ENCODE assay signal across 11 cellular contexts in genomic region chr12:106585862-106586534, GRCh38. TPM values are rescaled to one million over a fixed set of nuclear protein-coding genes. Genes with fewer than 3 reads are reported as not detected.
DNase-seq lines count a peak whose midpoint lies in the region; ATAC-seq and TF ChIP-seq lines count a peak whose summit lies in the region.
"Had no signal": no experiment of that assay in that cellular context is flagged by ENCODE, and none has a peak within 500 bp of the region (broad histone marks: within the 10 kb centered on the region; RNA-seq: fewer than 3 reads in every experiment).

No MANE protein-coding gene starts in this region.

- no peak overlapping the region for H3K27ac Mint-ChIP-seq in glutamatergic neuron (ENCODE audit: unreplicated experiment)
- no peak overlapping the region for H3K27ac Mint-ChIP-seq in activated CD4-positive, alpha-beta memory T cell treated with anti-CD3 and anti-CD28 coated beads, Interleukin-2, amount 10 ng/mL, durations not matched to agents 7 days and 5 days
- H3K27ac Mint-ChIP-seq: activated naive CD4-positive, alpha-beta T cell treated with anti-CD3 and anti-CD28 coated beads for 36 hours had no signal

- TF ChIP-seq CTCF in glutamatergic neuron (IDR thresholded peaks at IDR 0.05; ENCODE audit: partially characterized antibody, unreplicated experiment) (no peak), smooth muscle cell (IDR thresholded peaks at IDR 0.05; ENCODE audit: borderline replicate concordance, insufficient read depth, poor library complexity, severe bottlenecking) (no peak)

- POLR2A ChIA-PET in activated CD4-positive, alpha-beta memory T cell treated with anti-CD3 and anti-CD28 coated beads, Interleukin-2, amount 10 ng/mL, durations not matched to agents 7 days and 5 days (lab: Charles Lee), result no interaction called here

- no peaks in the 10 kb centered on the region for H3K36me3 ChIP-seq in smooth muscle cell (ENCODE audit: low read depth)

- no peaks in the 10 kb centered on the region for H4K20me1 ChIP-seq in smooth muscle cell (ENCODE audit: low read depth)

- H3K4me3 ChIP-seq in smooth muscle cell, result peak overlapping the region; percentile 21

- peaks cover 100% of the 10 kb centered on the region for H3K27me3 ChIP-seq in smooth muscle cell (ENCODE audit: low read depth)

- no peak overlapping the region for H3K27ac ChIP-seq in smooth muscle cell (ENCODE audit: low read depth)
- H3K27ac ChIP-seq: C4-2B had no signal

- H3K9ac ChIP-seq in smooth muscle cell (ENCODE audit: low read depth), result no peak overlapping the region

- no peak for ATAC-seq in HG03442 (IDR thresholded peaks at IDR 0.05; ENCODE audit: unreplicated experiment)
- ATAC-seq: PC-3 had no signal

- H3K27me3 Mint-ChIP-seq in glutamatergic neuron (ENCODE audit: unreplicated experiment), result peaks cover 40% of the 10 kb centered on the region
- peaks cover 82% of the 10 kb centered on the region for H3K27me3 Mint-ChIP-seq in activated CD4-positive, alpha-beta memory T cell treated with anti-CD3 and anti-CD28 coated beads, Interleukin-2, amount 10 ng/mL, durations not matched to agents 7 days and 5 days

- no peaks in the 10 kb centered on the region for H3K36me3 Mint-ChIP-seq in glutamatergic neuron (ENCODE audit: unreplicated experiment)
- peaks cover 2% of the 10 kb centered on the region for H3K36me3 Mint-ChIP-seq in activated CD4-positive, alpha-beta memory T cell treated with anti-CD3 and anti-CD28 coated beads, Interleukin-2, amount 10 ng/mL, durations not matched to agents 7 days and 5 days (ENCODE audit: low read depth)

- peak overlapping the region; percentile 81 for H3K4me3 Mint-ChIP-seq in glutamatergic neuron (ENCODE audit: unreplicated experiment)
- no peak overlapping the region for H3K4me3 Mint-ChIP-seq in activated CD4-positive, alpha-beta memory T cell treated with anti-CD3 and anti-CD28 coated beads, Interleukin-2, amount 10 ng/mL, durations not matched to agents 7 days and 5 days
- H3K4me3 Mint-ChIP-seq: activated naive CD4-positive, alpha-beta T cell treated with anti-CD3 and anti-CD28 coated beads for 36 hours had no signal

- WGBS in smooth muscle cell (ENCODE audit: low lambda C conversion rate), result 1% methylated on average over 65 of the region's 65 CpGs

- peaks cover 6% of the 10 kb centered on the region for H3K9me3 Mint-ChIP-seq in glutamatergic neuron (ENCODE audit: unreplicated experiment)
- no peaks in the 10 kb centered on the region for H3K9me3 Mint-ChIP-seq in activated CD4-positive, alpha-beta memory T cell treated with anti-CD3 and anti-CD28 coated beads, Interleukin-2, amount 10 ng/mL, durations not matched to agents 7 days and 5 days
- H3K9me3 Mint-ChIP-seq: activated naive CD4-positive, alpha-beta T cell treated with anti-CD3 and anti-CD28 coated beads for 36 hours had no signal

- H3K79me2 ChIP-seq in smooth muscle cell (ENCODE audit: low read depth), result no peaks in the 10 kb centered on the region

- H3K9me3 ChIP-seq in smooth muscle cell (replicated peaks; ENCODE audit: low read depth), result no peaks in the 10 kb centered on the region

- no peak overlapping the region for H2AFZ ChIP-seq in smooth muscle cell (ENCODE audit: low read depth)

- peaks cover 9% of the 10 kb centered on the region for H3K4me1 Mint-ChIP-seq in glutamatergic neuron (ENCODE audit: low read depth, unreplicated experiment)
- H3K4me1 Mint-ChIP-seq in activated CD4-positive, alpha-beta memory T cell treated with anti-CD3 and anti-CD28 coated beads, Interleukin-2, amount 10 ng/mL, durations not matched to agents 7 days and 5 days, result peaks cover 28% of the 10 kb centered on the region

- H3K4me1 ChIP-seq in smooth muscle cell (ENCODE audit: low read depth), result peaks cover 60% of the 10 kb centered on the region

- peak overlapping the region; percentile 78 for H3K4me2 ChIP-seq in smooth muscle cell

- no peaks in the 10 kb centered on the region for H3F3A ChIP-seq in smooth muscle cell (ENCODE audit: low read depth)

- CTCF ChIA-PET in activated CD4-positive, alpha-beta memory T cell treated with anti-CD3 and anti-CD28 coated beads, Interleukin-2, amount 10 ng/mL, durations not matched to agents 7 days and 5 days (lab: Charles Lee), result no interaction called here

- DNase-seq in activated CD8-positive, alpha-beta memory T cell treated with anti-CD3 and anti-CD28 coated beads, Interleukin-2, amount 50 U/mL, for 48 hours, result peak; percentile 58
- no peak for DNase-seq in activated CD8-positive, alpha-beta memory T cell treated with anti-CD3 and anti-CD28 coated beads for 24 hours
- DNase-seq in NCI-H2171 (lab: John Stamatoyannopoulos, UW), result peak; percentile 32
- DNase-seq in glutamatergic neuron, result no peak
- DNase-seq in smooth muscle cell (lab: John Stamatoyannopoulos, UW; ENCODE audit: unreplicated experiment), result no peak
- no peak for DNase-seq in activated CD4-positive, alpha-beta memory T cell treated with anti-CD3 and anti-CD28 coated beads, Interleukin-2, amount 10 ng/mL, durations not matched to agents 7 days and 5 days
- no peak for DNase-seq in pons (ENCODE audit: low spot score)
- DNase-seq: activated naive CD4-positive, alpha-beta T cell treated with anti-CD3 and anti-CD28 coated beads for 36 hours; PC-3 had no signal

RNA-seq across cellular contexts. Expression of gene RFX4, which starts 3.2 kb away (rescaled TPM):
- total RNA-seq in glutamatergic neuron (ENCODE audit: unreplicated experiment), result not detected
- not detected in 2 replicates for total RNA-seq in smooth muscle cell
- not detected in 2 replicates for polyA plus RNA-seq in smooth muscle cell
- total RNA-seq in activated CD4-positive, alpha-beta memory T cell treated with anti-CD3 and anti-CD28 coated beads, Interleukin-2, amount 10 ng/mL, durations not matched to agents 7 days and 5 days, result not detected
- total RNA-seq: activated naive CD4-positive, alpha-beta T cell treated with anti-CD3 and anti-CD28 coated beads for 36 hours; PC-3 had no signal

Comparison
In these comparisons a context has a peak if more than half of its experiments do, and no peak if none do; other contexts are left out.
1. DNase-seq: peak in activated CD8-positive, alpha-beta memory T cell treated with anti-CD3 and anti-CD28 coated beads, Interleukin-2, amount 50 U/mL, for 48 hours (single experiment) and NCI-H2171 (single experiment); none in activated CD8-positive, alpha-beta memory T cell treated with anti-CD3 and anti-CD28 coated beads for 24 hours (single experiment), glutamatergic neuron (single experiment), smooth muscle cell (single experiment), activated CD4-positive, alpha-beta memory T cell treated with anti-CD3 and anti-CD28 coated beads, Interleukin-2, amount 10 ng/mL, durations not matched to agents 7 days and 5 days (single experiment) and pons (single experiment).